In the genomic region with DNA sequence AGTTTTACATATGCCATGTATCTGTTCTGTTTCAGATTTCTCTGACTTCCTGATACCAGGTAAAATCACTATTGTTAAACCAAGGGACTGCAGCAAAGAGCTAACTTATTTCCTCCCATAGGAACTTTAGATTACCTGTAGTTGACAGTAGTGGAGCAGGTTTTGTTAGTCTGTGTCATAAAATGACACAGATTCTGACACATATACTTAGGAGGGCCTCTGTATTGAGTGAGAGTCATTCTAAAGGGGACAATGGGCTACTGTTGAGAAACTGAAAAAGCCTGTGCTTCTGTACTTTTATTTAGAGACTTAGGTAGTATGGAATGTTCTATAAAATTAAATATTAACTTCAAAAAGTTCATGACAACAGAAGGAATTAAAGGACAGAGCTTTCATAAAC, we compare ENCODE assay signal across 17 cellular contexts. TPM values are rescaled to one million over a fixed set of nuclear protein-coding genes. Genes with fewer than 3 reads are reported as not detected.
DNase-seq lines count a peak whose midpoint lies in the region; ATAC-seq, FAIRE-seq and TF ChIP-seq lines count a peak whose summit lies in the region.
"Had no signal": no experiment of that assay in that cellular context is flagged by ENCODE, and none has a peak within 500 bp of the region (broad histone marks: within the 10 kb centered on the region; RNA-seq: fewer than 3 reads in every experiment).

No MANE protein-coding gene starts in this region.

- FAIRE-seq in bronchial epithelial cell (lab: Jason Lieb, UNC): no peak

- peaks cover 0 to 1% (median 0%) of the 10 kb centered on the region in 11 donors for H3K9me3 Mint-ChIP-seq in naive thymus-derived CD4-positive, alpha-beta T cell
- H3K9me3 Mint-ChIP-seq: memory B cell; stimulated activated memory B cell treated with anti-CD40 and anti-IgM and Interleukin-4, amounts not matched to agents 10 μg/mL and 1 μg/mL and 100 μg/mL, for 72 hours had no signal

- no peak overlapping the region for H3K4me3 ChIP-seq in bronchial epithelial cell (ENCODE audit: low read depth, low read length)
- H3K4me3 ChIP-seq in naive thymus-derived CD4-positive, alpha-beta T cell (ENCODE audit: low read length): no peak overlapping the region
- H3K4me3 ChIP-seq: gastrocnemius medialis had no signal

- H3K27me3 ChIP-seq in bronchial epithelial cell (ENCODE audit: control insufficient read depth, insufficient read depth, low read length): no peaks in the 10 kb centered on the region
- H3K27me3 ChIP-seq in naive thymus-derived CD4-positive, alpha-beta T cell (ENCODE audit: control insufficient read depth in 2 of 2, insufficient read depth in 2 of 2, low read length in 2 of 2): no peaks in the 10 kb centered on the region
- H3K27me3 ChIP-seq: gastrocnemius medialis had no signal

- peaks cover 30 to 70% (median 57%) of the 10 kb centered on the region in 7 donors for H3K4me1 Mint-ChIP-seq in naive thymus-derived CD4-positive, alpha-beta T cell

- no peak overlapping the region for H3K4me3 Mint-ChIP-seq in naive thymus-derived CD4-positive, alpha-beta T cell
- H3K4me3 Mint-ChIP-seq: memory B cell; stimulated activated memory B cell treated with anti-CD40 and anti-IgM and Interleukin-4, amounts not matched to agents 10 μg/mL and 1 μg/mL and 100 μg/mL, for 72 hours had no signal

- POLR2A ChIA-PET in naive thymus-derived CD4-positive, alpha-beta T cell (lab: Charles Lee): interaction anchor here (1.4 kb wide), 1 partner anchor 12 kb away, joined by 7 read pairs; no protein-coding TSS in a partner anchor

- TF ChIP-seq CTCF in bronchial epithelial cell (IDR thresholded peaks at IDR 0.05; ENCODE audit: insufficient read depth, low read length, severe bottlenecking) (no peak), GM20000 (IDR thresholded peaks at IDR 0.05; ENCODE audit: extremely low read depth, missing control alignments) (no peak)

- intact Hi-C loops in naive thymus-derived CD4-positive, alpha-beta T cell (cut with micrococcal nuclease): no loop called here

- peaks cover 1% of the 10 kb centered on the region for H3K36me3 ChIP-seq in bronchial epithelial cell (ENCODE audit: control insufficient read depth, insufficient read depth, low read length)
- no peaks in the 10 kb centered on the region for H3K36me3 ChIP-seq in naive thymus-derived CD4-positive, alpha-beta T cell (ENCODE audit: control insufficient read depth in 2 of 3, insufficient read depth in 3 of 3, low read length in 3 of 3)
- H3K36me3 ChIP-seq: gastrocnemius medialis had no signal

- no peaks in the 10 kb centered on the region for H3K9me3 ChIP-seq in naive thymus-derived CD4-positive, alpha-beta T cell (ENCODE audit: control insufficient read depth in 2 of 3, low read length in 3 of 3)
- H3K9me3 ChIP-seq: gastrocnemius medialis had no signal

- ATAC-seq in naive thymus-derived CD4-positive, alpha-beta T cell: no peak
- ATAC-seq: gastrocnemius medialis; SK-N-SH treated with all-trans-retinoic acid at 6 μM for 48 hours; stimulated activated memory B cell treated with anti-CD40 and anti-IgM and Interleukin-4, amounts not matched to agents 10 μg/mL and 1 μg/mL and 100 μg/mL, for 72 hours had no signal

- H3K27me3 Mint-ChIP-seq in naive thymus-derived CD4-positive, alpha-beta T cell: no peaks in the 10 kb centered on the region
- H3K27me3 Mint-ChIP-seq: memory B cell; stimulated activated memory B cell treated with anti-CD40 and anti-IgM and Interleukin-4, amounts not matched to agents 10 μg/mL and 1 μg/mL and 100 μg/mL, for 72 hours had no signal

- no peak overlapping the region for H3K27ac ChIP-seq in naive thymus-derived CD4-positive, alpha-beta T cell (ENCODE audit: low read depth, low read length)
- H3K27ac ChIP-seq: gastrocnemius medialis, WERI-Rb-1 had no signal

- H3K4me1 ChIP-seq in naive thymus-derived CD4-positive, alpha-beta T cell (ENCODE audit: control insufficient read depth in 2 of 2, insufficient read depth in 2 of 2, low read length in 2 of 2): peaks cover 2 to 6% of the 10 kb centered on the region in 2 donors

- CTCF ChIA-PET in naive thymus-derived CD4-positive, alpha-beta T cell (lab: Charles Lee): no interaction called here

- H3K27ac Mint-ChIP-seq in naive thymus-derived CD4-positive, alpha-beta T cell: peak overlapping the region in 6 of 9 donors; percentile 5 to 57 (median 34)
- H3K27ac Mint-ChIP-seq: stimulated activated memory B cell treated with anti-CD40 and anti-IgM and Interleukin-4, amounts not matched to agents 10 μg/mL and 1 μg/mL and 100 μg/mL, for 72 hours had no signal

- peaks cover 0 to 21% (median 9%) of the 10 kb centered on the region in 5 donors for H3K36me3 Mint-ChIP-seq in naive thymus-derived CD4-positive, alpha-beta T cell

- DNase-seq in COLO829 (ENCODE audit: low spot score): peak; percentile 13
- DNase-seq in HuH-7 (ENCODE audit: low spot score): peak; percentile 37
- peak; percentile 86 for DNase-seq in bronchial epithelial cell (ENCODE audit: low read depth)
- DNase-seq in naive thymus-derived CD4-positive, alpha-beta T cell: no peak
- DNase-seq in GM20000 (ENCODE audit: low spot score): no peak
- DNase-seq in HUDEP-2 (lab: John Stamatoyannopoulos, UW; ENCODE audit: unreplicated experiment in 76 of 76): no peak
- no peak for DNase-seq in NCI-H1930 (lab: John Stamatoyannopoulos, UW)
- DNase-seq in NCI-H1092 treated with DMSO at 0.1 percent for 48 hours (lab: John Stamatoyannopoulos, UW): no peak
- DNase-seq: activated CD8-positive, alpha-beta memory T cell treated with anti-CD3 and anti-CD28 coated beads, Interleukin-2, amount 50 U/mL, for 4 hours; C1 segment of cervical spinal cord; EL; gastrocnemius medialis; nucleus accumbens; WERI-Rb-1 had no signal

RNA-seq across cellular contexts. Expression of a gene that starts 48.2 kb away (rescaled TPM):
- 174 and 180 TPM in 2 replicates for total RNA-seq in bronchial epithelial cell
- total RNA-seq in naive thymus-derived CD4-positive, alpha-beta T cell: 10 to 100 TPM; 57.7 to 81.3 (median 60.8) TPM
- 10 to 100 TPM; 15.6 to 20.2 TPM for polyA plus RNA-seq in naive thymus-derived CD4-positive, alpha-beta T cell

Comparison
In these comparisons a context has a peak if more than half of its experiments do, and no peak if none do; other contexts are left out.
1. DNase-seq: peak in COLO829 (single experiment), HuH-7 (single experiment) and bronchial epithelial cell (single experiment); none in naive thymus-derived CD4-positive, alpha-beta T cell (0 of 9), GM20000 (single experiment), HUDEP-2 (0 of 76), NCI-H1930 (0 of 2) and NCI-H1092 treated with DMSO at 0.1 percent for 48 hours (single experiment).